In the genomic region with DNA sequence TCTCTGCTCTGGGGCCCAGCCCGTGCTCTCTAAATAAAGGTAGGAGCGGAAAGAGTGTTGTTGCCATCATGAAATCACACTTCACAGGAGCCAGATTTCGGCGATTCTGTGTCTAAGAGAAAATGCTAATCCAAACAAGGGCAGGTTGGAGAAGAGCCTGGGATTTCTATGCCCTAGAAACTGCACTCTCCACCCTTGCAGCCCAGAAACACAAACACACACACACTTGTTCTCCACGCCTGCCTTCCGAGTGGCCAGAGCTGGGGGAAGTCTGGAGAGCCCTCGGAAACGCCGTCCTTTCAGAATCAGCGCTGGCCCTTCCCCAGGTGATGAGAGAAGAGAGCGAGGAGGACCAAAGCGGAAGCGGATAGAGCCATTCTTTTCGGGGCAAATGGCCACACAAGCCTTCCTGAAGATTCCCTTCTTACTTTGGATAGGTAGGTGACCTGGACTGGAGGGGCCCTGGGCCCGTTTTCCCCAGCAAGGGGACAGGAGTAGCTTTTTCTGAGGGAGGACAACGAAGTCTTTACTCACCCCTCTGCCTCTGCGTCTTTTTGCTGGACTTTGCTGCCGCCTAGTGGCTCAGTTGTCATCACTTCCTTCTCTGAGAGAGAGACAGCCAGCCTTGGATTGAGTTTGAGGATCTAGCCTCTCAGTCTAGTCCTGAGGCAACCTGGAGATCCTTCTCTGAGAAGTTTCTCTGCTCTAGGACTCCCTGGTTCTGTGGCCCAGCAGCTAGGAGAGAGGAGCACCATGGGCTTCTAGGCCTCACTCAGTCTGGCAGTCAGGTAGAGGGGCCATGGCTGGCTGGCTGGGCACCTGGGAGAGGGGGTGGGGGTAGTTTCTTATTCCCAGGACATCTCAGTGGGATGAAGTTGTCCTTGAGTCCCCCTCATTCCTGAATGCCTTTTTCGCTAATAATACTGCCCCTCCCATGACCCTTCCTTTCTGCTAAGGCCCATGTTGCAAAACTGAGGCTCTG, we compare ENCODE assay signal across 1 cellular context.
A peak's percentile ranks its signal among the peaks of the same experiment; 100 is the strongest.
TF ChIP-seq lines count a peak whose summit lies in the region.

No MANE protein-coding gene starts in this region.

TF ChIP-seq in HepG2, 621 proteins besides CTCF, POLR2A, EP300 and RAD21 (continued from another document and continues in another):
- TF ChIP-seq, protein P1, sequence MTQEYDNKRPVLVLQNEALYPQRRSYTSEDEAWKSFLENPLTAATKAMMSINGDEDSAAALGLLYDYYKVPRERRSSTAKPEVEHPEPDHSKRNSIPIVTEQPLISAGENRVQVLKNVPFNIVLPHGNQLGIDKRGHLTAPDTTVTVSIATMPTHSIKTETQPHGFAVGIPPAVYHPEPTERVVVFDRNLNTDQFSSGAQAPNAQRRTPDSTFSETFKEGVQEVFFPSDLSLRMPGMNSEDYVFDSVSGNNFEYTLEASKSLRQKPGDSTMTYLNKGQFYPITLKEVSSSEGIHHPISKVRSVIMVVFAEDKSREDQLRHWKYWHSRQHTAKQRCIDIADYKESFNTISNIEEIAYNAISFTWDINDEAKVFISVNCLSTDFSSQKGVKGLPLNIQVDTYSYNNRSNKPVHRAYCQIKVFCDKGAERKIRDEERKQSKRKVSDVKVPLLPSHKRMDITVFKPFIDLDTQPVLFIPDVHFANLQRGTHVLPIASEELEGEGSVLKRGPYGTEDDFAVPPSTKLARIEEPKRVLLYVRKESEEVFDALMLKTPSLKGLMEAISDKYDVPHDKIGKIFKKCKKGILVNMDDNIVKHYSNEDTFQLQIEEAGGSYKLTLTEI (CRISPR knock-in tag; conservative IDR thresholded peaks at IDR 0.05), result no peak
- TF ChIP-seq NFYC (CRISPR knock-in tag; IDR thresholded peaks at IDR 0.05), result no peak
- no peak for TF ChIP-seq CENPT (CRISPR knock-in tag; IDR thresholded peaks at IDR 0.05; ENCODE audit: low read depth)
- no peak for TF ChIP-seq NFE2L1 (CRISPR knock-in tag; IDR thresholded peaks at IDR 0.05; ENCODE audit: borderline replicate concordance)
- no peak for TF ChIP-seq SMAD3 (CRISPR knock-in tag; IDR thresholded peaks at IDR 0.05)
- TF ChIP-seq TCF7 (IDR thresholded peaks at IDR 0.05; ENCODE audit: low read depth), result no peak
- TF ChIP-seq, protein P2, sequence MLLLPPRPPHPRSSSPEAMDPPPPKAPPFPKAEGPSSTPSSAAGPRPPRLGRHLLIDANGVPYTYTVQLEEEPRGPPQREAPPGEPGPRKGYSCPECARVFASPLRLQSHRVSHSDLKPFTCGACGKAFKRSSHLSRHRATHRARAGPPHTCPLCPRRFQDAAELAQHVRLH (CRISPR knock-in tag; IDR thresholded peaks at IDR 0.05; ENCODE audit: borderline replicate concordance, low read depth), result peak; percentile 79; the same call in 1 of the 2 replicates
- TF ChIP-seq PCBP1 (IDR thresholded peaks at IDR 0.05; ENCODE audit: borderline replicate concordance, low read depth, low read length), result no peak
- 0 out of 2 replicates have a peak, but pooled peaks have one; percentile 19 for TF ChIP-seq ZSCAN31 (CRISPR knock-in tag; IDR thresholded peaks at IDR 0.05; ENCODE audit: low read depth)
- TF ChIP-seq ZNF670 (CRISPR knock-in tag; IDR thresholded peaks at IDR 0.05; ENCODE audit: borderline replicate concordance), result no peak
- TF ChIP-seq MIER2 (CRISPR knock-in tag; IDR thresholded peaks at IDR 0.05), result no peak
- TF ChIP-seq FOXK1 (CRISPR knock-in tag; IDR thresholded peaks at IDR 0.05; ENCODE audit: borderline replicate concordance, low read depth), result no peak
- no peak for TF ChIP-seq U2AF2 (IDR thresholded peaks at IDR 0.05; ENCODE audit: low read depth, low read length)
- TF ChIP-seq, protein P3, sequence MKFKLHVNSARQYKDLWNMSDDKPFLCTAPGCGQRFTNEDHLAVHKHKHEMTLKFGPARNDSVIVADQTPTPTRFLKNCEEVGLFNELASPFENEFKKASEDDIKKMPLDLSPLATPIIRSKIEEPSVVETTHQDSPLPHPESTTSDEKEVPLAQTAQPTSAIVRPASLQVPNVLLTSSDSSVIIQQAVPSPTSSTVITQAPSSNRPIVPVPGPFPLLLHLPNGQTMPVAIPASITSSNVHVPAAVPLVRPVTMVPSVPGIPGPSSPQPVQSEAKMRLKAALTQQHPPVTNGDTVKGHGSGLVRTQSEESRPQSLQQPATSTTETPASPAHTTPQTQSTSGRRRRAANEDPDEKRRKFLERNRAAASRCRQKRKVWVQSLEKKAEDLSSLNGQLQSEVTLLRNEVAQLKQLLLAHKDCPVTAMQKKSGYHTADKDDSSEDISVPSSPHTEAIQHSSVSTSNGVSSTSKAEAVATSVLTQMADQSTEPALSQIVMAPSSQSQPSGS (CRISPR knock-in tag; IDR thresholded peaks at IDR 0.05), result 0 out of 2 replicates have a peak, but pooled peaks have one; percentile 19
- TF ChIP-seq U2AF1 (optimal IDR thresholded peaks at IDR 0.05; ENCODE audit: low read depth, low read length), result no peak
- no peak for TF ChIP-seq ZNF510 (CRISPR knock-in tag; IDR thresholded peaks at IDR 0.05; ENCODE audit: low read depth)
- TF ChIP-seq, protein P4, sequence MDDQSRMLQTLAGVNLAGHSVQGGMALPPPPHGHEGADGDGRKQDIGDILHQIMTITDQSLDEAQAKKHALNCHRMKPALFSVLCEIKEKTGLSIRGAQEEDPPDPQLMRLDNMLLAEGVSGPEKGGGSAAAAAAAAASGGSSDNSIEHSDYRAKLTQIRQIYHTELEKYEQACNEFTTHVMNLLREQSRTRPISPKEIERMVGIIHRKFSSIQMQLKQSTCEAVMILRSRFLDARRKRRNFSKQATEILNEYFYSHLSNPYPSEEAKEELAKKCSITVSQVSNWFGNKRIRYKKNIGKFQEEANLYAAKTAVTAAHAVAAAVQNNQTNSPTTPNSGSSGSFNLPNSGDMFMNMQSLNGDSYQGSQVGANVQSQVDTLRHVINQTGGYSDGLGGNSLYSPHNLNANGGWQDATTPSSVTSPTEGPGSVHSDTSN (CRISPR knock-in tag; IDR thresholded peaks at IDR 0.05; ENCODE audit: borderline replicate concordance), result no peak
- TF ChIP-seq STAG1 (CRISPR knock-in tag; IDR thresholded peaks at IDR 0.05), result peak; percentile 97
- no peak for TF ChIP-seq ZNF382 (CRISPR knock-in tag; IDR thresholded peaks at IDR 0.05; ENCODE audit: borderline replicate concordance)
- no peak for TF ChIP-seq ZNF567 (CRISPR knock-in tag; IDR thresholded peaks at IDR 0.05; ENCODE audit: borderline replicate concordance)
- no peak for TF ChIP-seq HNF4G (IDR thresholded peaks at IDR 0.05; ENCODE audit: borderline replicate concordance, low read depth, low read length)
- TF ChIP-seq HNF4G (CRISPR knock-in tag; IDR thresholded peaks at IDR 0.05; ENCODE audit: borderline replicate concordance, low read depth), result no peak
- no peak for TF ChIP-seq REPIN1 (CRISPR knock-in tag; IDR thresholded peaks at IDR 0.05; ENCODE audit: borderline replicate concordance, low read depth)
- TF ChIP-seq CEBPB (IDR thresholded peaks at IDR 0.05; ENCODE audit: borderline replicate concordance, low read depth, low read length), result no peak
- 0 out of 2 replicates have a peak, but pooled peaks have one; percentile 23 for TF ChIP-seq MAZ (IDR thresholded peaks at IDR 0.05; ENCODE audit: borderline replicate concordance, low read depth, low read length)
- TF ChIP-seq MAZ (CRISPR knock-in tag; IDR thresholded peaks at IDR 0.05; ENCODE audit: low read depth), result peak; percentile 38; the same call in 1 of the 2 replicates
- no peak for TF ChIP-seq MYNN (CRISPR knock-in tag; IDR thresholded peaks at IDR 0.05; ENCODE audit: low read depth)
- no peak for TF ChIP-seq SIX4 (CRISPR knock-in tag; IDR thresholded peaks at IDR 0.05)
- TF ChIP-seq HOXA9 (CRISPR knock-in tag; IDR thresholded peaks at IDR 0.05; ENCODE audit: borderline replicate concordance), result no peak
- TF ChIP-seq RFX1 (IDR thresholded peaks at IDR 0.05), result no peak
- TF ChIP-seq, protein P5, sequence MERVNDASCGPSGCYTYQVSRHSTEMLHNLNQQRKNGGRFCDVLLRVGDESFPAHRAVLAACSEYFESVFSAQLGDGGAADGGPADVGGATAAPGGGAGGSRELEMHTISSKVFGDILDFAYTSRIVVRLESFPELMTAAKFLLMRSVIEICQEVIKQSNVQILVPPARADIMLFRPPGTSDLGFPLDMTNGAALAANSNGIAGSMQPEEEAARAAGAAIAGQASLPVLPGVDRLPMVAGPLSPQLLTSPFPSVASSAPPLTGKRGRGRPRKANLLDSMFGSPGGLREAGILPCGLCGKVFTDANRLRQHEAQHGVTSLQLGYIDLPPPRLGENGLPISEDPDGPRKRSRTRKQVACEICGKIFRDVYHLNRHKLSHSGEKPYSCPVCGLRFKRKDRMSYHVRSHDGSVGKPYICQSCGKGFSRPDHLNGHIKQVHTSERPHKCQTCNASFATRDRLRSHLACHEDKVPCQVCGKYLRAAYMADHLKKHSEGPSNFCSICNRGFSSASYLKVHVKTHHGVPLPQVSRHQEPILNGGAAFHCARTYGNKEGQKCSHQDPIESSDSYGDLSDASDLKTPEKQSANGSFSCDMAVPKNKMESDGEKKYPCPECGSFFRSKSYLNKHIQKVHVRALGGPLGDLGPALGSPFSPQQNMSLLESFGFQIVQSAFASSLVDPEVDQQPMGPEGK (CRISPR knock-in tag; IDR thresholded peaks at IDR 0.05), result 0 out of 2 replicates have a peak, but pooled peaks have one; percentile 14
- peak; percentile 25; the same call in 1 of the 2 replicates for TF ChIP-seq KAT8 (CRISPR knock-in tag; IDR thresholded peaks at IDR 0.05)
- TF ChIP-seq, protein P6, sequence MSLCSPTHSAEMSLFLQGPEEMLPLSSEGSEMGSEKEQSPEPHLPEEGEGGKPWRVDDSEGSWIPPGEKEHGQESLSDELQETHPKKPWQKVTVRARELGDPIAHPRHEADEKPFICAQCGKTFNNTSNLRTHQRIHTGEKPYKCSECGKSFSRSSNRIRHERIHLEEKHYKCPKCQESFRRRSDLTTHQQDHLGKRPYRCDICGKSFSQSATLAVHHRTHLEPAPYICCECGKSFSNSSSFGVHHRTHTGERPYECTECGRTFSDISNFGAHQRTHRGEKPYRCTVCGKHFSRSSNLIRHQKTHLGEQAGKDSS (CRISPR knock-in tag; IDR thresholded peaks at IDR 0.05; ENCODE audit: borderline replicate concordance, low read depth), result 0 out of 2 replicates have a peak, but pooled peaks have one; percentile 46
- TF ChIP-seq CENPX (CRISPR knock-in tag; IDR thresholded peaks at IDR 0.05), result no peak
- peak; percentile 39 for TF ChIP-seq ZNF883 (CRISPR knock-in tag; IDR thresholded peaks at IDR 0.05; ENCODE audit: not compliant biosample characterization)
- TF ChIP-seq, protein P7, sequence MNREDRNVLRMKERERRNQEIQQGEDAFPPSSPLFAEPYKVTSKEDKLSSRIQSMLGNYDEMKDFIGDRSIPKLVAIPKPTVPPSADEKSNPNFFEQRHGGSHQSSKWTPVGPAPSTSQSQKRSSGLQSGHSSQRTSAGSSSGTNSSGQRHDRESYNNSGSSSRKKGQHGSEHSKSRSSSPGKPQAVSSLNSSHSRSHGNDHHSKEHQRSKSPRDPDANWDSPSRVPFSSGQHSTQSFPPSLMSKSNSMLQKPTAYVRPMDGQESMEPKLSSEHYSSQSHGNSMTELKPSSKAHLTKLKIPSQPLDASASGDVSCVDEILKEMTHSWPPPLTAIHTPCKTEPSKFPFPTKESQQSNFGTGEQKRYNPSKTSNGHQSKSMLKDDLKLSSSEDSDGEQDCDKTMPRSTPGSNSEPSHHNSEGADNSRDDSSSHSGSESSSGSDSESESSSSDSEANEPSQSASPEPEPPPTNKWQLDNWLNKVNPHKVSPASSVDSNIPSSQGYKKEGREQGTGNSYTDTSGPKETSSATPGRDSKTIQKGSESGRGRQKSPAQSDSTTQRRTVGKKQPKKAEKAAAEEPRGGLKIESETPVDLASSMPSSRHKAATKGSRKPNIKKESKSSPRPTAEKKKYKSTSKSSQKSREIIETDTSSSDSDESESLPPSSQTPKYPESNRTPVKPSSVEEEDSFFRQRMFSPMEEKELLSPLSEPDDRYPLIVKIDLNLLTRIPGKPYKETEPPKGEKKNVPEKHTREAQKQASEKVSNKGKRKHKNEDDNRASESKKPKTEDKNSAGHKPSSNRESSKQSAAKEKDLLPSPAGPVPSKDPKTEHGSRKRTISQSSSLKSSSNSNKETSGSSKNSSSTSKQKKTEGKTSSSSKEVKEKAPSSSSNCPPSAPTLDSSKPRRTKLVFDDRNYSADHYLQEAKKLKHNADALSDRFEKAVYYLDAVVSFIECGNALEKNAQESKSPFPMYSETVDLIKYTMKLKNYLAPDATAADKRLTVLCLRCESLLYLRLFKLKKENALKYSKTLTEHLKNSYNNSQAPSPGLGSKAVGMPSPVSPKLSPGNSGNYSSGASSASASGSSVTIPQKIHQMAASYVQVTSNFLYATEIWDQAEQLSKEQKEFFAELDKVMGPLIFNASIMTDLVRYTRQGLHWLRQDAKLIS (CRISPR knock-in tag; IDR thresholded peaks at IDR 0.05), result no peak
- TF ChIP-seq ETV5 (CRISPR knock-in tag; IDR thresholded peaks at IDR 0.05; ENCODE audit: borderline replicate concordance), result peak; percentile 61; the same call in 1 of the 2 replicates
- TF ChIP-seq KLF13 (CRISPR knock-in tag; IDR thresholded peaks at IDR 0.05), result no peak
- TF ChIP-seq CHD2 (IDR thresholded peaks at IDR 0.05; ENCODE audit: low read depth, low read length), result no peak
- TF ChIP-seq, protein P8, sequence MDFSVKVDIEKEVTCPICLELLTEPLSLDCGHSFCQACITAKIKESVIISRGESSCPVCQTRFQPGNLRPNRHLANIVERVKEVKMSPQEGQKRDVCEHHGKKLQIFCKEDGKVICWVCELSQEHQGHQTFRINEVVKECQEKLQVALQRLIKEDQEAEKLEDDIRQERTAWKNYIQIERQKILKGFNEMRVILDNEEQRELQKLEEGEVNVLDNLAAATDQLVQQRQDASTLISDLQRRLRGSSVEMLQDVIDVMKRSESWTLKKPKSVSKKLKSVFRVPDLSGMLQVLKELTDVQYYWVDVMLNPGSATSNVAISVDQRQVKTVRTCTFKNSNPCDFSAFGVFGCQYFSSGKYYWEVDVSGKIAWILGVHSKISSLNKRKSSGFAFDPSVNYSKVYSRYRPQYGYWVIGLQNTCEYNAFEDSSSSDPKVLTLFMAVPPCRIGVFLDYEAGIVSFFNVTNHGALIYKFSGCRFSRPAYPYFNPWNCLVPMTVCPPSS (IDR thresholded peaks at IDR 0.05), result no peak
- no peak for TF ChIP-seq ZNF550 (CRISPR knock-in tag; IDR thresholded peaks at IDR 0.05; ENCODE audit: borderline replicate concordance)
- no peak for TF ChIP-seq SRSF1 (optimal IDR thresholded peaks at IDR 0.05; ENCODE audit: low read depth, low read length)
- no peak for TF ChIP-seq PITX1 (CRISPR knock-in tag; IDR thresholded peaks at IDR 0.05)
- TF ChIP-seq PRPF4 (IDR thresholded peaks at IDR 0.05; ENCODE audit: low read depth, low read length, poor library complexity, severe bottlenecking), result no peak
- peak; percentile 36 for TF ChIP-seq ELF1 (CRISPR knock-in tag; IDR thresholded peaks at IDR 0.05)
- TF ChIP-seq ZSCAN30 (CRISPR knock-in tag; IDR thresholded peaks at IDR 0.05), result no peak
- no peak for TF ChIP-seq SMAD1 (CRISPR knock-in tag; IDR thresholded peaks at IDR 0.05; ENCODE audit: borderline replicate concordance, low read depth)
- TF ChIP-seq NCOR1 (IDR thresholded peaks at IDR 0.05; ENCODE audit: borderline replicate concordance, low read length), result no peak
- no peak for TF ChIP-seq ZNF343 (CRISPR knock-in tag; IDR thresholded peaks at IDR 0.05)
- TF ChIP-seq ZNF292 (CRISPR knock-in tag; IDR thresholded peaks at IDR 0.05; ENCODE audit: borderline replicate concordance, low read depth), result peak; percentile 38; the same call in 1 of the 2 replicates
- TF ChIP-seq HDAC2 (CRISPR knock-in tag; IDR thresholded peaks at IDR 0.05), result no peak
- TF ChIP-seq ZNF782 (CRISPR knock-in tag; IDR thresholded peaks at IDR 0.05; ENCODE audit: borderline replicate concordance), result 0 out of 2 replicates have a peak, but pooled peaks have one; percentile 32
- TF ChIP-seq DNMT1 (CRISPR knock-in tag; IDR thresholded peaks at IDR 0.05), result no peak
- no peak for TF ChIP-seq ZFX (CRISPR knock-in tag; IDR thresholded peaks at IDR 0.05; ENCODE audit: low read depth)
- no peak for TF ChIP-seq RBM22 (optimal IDR thresholded peaks at IDR 0.05; ENCODE audit: low read length)
